In genomic region chr9:113935677-113936380, GRCh38 we compare ENCODE assay signal across 22 cellular contexts. TPM values are rescaled to one million over a fixed set of nuclear protein-coding genes. Genes with fewer than 3 reads are reported as not detected.
A peak's percentile ranks its signal among the peaks of the same experiment; 100 is the strongest.
DNase-seq lines count a peak whose midpoint lies in the region; ATAC-seq and TF ChIP-seq lines count a peak whose summit lies in the region.
"Had no signal": no experiment of that assay in that cellular context is flagged by ENCODE, and none has a peak within 500 bp of the region (broad histone marks: within the 10 kb centered on the region; RNA-seq: fewer than 3 reads in every experiment).

No MANE protein-coding gene starts in this region.

- CTCF ChIA-PET in activated naive CD4-positive, alpha-beta T cell treated with anti-CD3 and anti-CD28 coated beads for 36 hours (lab: Charles Lee): no interaction called here

- in situ Hi-C loops in transverse colon (cut with MboI; ENCODE audit: low pct_ligation_motif_present in 1 of 4, low pct_unique_long_range_greater_than_20kb in 1 of 4, low sequenced_read_pairs in 3 of 4): no loop called here

- H3K27me3 Mint-ChIP-seq in GM23338 (ENCODE audit: insufficient read depth, low read depth, poor library complexity) (peaks cover 2% of the 10 kb centered on the region), osteocyte (ENCODE audit: unreplicated experiment) (no peaks in the 10 kb centered on the region)
- no peaks in the 10 kb centered on the region for H3K27me3 Mint-ChIP-seq in activated naive CD4-positive, alpha-beta T cell treated with anti-CD3 and anti-CD28 coated beads for 36 hours (ENCODE audit: low read depth)
- H3K27me3 Mint-ChIP-seq: CD4-positive, CD25-positive, alpha-beta regulatory T cell had no signal

- H3K9me3 ChIP-seq in WERI-Rb-1 (ENCODE audit: severe bottlenecking) (no peaks in the 10 kb centered on the region), esophagus muscularis mucosa (no peaks in the 10 kb centered on the region), mucosa of descending colon (no peaks in the 10 kb centered on the region), transverse colon (no peaks in the 10 kb centered on the region)

- H3K4me1 ChIP-seq in GM23338 (ENCODE audit: insufficient read depth) (peaks cover 2% of the 10 kb centered on the region; the same call in 1 of the 2 replicates), esophagus muscularis mucosa (peaks cover 0 to 4% (median 0%) of the 10 kb centered on the region in 4 donors), mucosa of descending colon (ENCODE audit: low read depth) (no peaks in the 10 kb centered on the region), transverse colon (peaks cover 0 to 6% (median 0%) of the 10 kb centered on the region in 4 donors)

- no peak overlapping the region for H3K4me3 Mint-ChIP-seq in GM23338
- no peak overlapping the region for H3K4me3 Mint-ChIP-seq in osteocyte (ENCODE audit: unreplicated experiment)
- no peak overlapping the region for H3K4me3 Mint-ChIP-seq in activated naive CD4-positive, alpha-beta T cell treated with anti-CD3 and anti-CD28 coated beads for 36 hours
- H3K4me3 Mint-ChIP-seq: CD4-positive, CD25-positive, alpha-beta regulatory T cell had no signal

- H3K27ac Mint-ChIP-seq in GM23338 (no peak overlapping the region), osteocyte (ENCODE audit: unreplicated experiment) (no peak overlapping the region)
- no peak overlapping the region for H3K27ac Mint-ChIP-seq in activated naive CD4-positive, alpha-beta T cell treated with anti-CD3 and anti-CD28 coated beads for 36 hours
- H3K27ac Mint-ChIP-seq: CD4-positive, CD25-positive, alpha-beta regulatory T cell had no signal

- H3K36me3 ChIP-seq in GM23338 (ENCODE audit: insufficient read depth) (no peaks in the 10 kb centered on the region), WERI-Rb-1 (no peaks in the 10 kb centered on the region), esophagus muscularis mucosa (no peaks in the 10 kb centered on the region), mucosa of descending colon (ENCODE audit: low read depth) (no peaks in the 10 kb centered on the region), transverse colon (no peaks in the 10 kb centered on the region)

- TF ChIP-seq POLR2A in esophagus muscularis mucosa (IDR thresholded peaks at IDR 0.05; ENCODE audit: low read depth) (no peak), transverse colon (IDR thresholded peaks at IDR 0.05) (no peak)

- H3K27me3 ChIP-seq in GM23338 (ENCODE audit: insufficient read depth) (no peaks in the 10 kb centered on the region), WERI-Rb-1 (ENCODE audit: insufficient read depth, low read depth, severe bottlenecking) (peaks cover 78% of the 10 kb centered on the region), esophagus muscularis mucosa (no peaks in the 10 kb centered on the region), transverse colon (no peaks in the 10 kb centered on the region)

- no peak overlapping the region for H2AFZ ChIP-seq in GM23338

- intact Hi-C loops in esophagus muscularis mucosa (cut with DNase I) (no loop called here), mucosa of descending colon (cut with DNase I, micrococcal nuclease) (no loop called here), transverse colon (cut with DNase I; ENCODE audit: low total_unique reads) (no loop called here)
- intact Hi-C loops in activated naive CD4-positive, alpha-beta T cell treated with anti-CD3 and anti-CD28 coated beads for 36 hours (cut with micrococcal nuclease): no loop called here

- H3K27ac ChIP-seq in GM23338 (ENCODE audit: low read depth) (no peak overlapping the region), WERI-Rb-1 (no peak overlapping the region), esophagus muscularis mucosa (replicated peaks in 1 of 4) (no peak overlapping the region), transverse colon (no peak overlapping the region)

- H3K9me3 Mint-ChIP-seq in GM23338 (no peaks in the 10 kb centered on the region), osteocyte (ENCODE audit: unreplicated experiment) (peaks cover 2% of the 10 kb centered on the region)
- no peaks in the 10 kb centered on the region for H3K9me3 Mint-ChIP-seq in activated naive CD4-positive, alpha-beta T cell treated with anti-CD3 and anti-CD28 coated beads for 36 hours
- H3K9me3 Mint-ChIP-seq: CD4-positive, CD25-positive, alpha-beta regulatory T cell had no signal

- TF ChIP-seq EP300 in esophagus muscularis mucosa (IDR thresholded peaks at IDR 0.05) (no peak), transverse colon (IDR thresholded peaks at IDR 0.05; ENCODE audit: low read depth) (no peak)

- no peak for DNase-seq in GM23338 (ENCODE audit: low spot score)
- DNase-seq in WERI-Rb-1: peak; percentile 93
- DNase-seq in esophagus muscularis mucosa (ENCODE audit: extremely low spot score): peak; percentile 89
- peak; percentile 59 for DNase-seq in osteocyte (ENCODE audit: extremely low spot score, unreplicated experiment)
- no peak for DNase-seq in mucosa of descending colon
- DNase-seq in activated naive CD4-positive, alpha-beta T cell treated with anti-CD3 and anti-CD28 coated beads for 36 hours: no peak
- DNase-seq in transverse colon: no peak
- DNase-seq: CD4-positive, CD25-positive, alpha-beta regulatory T cell; COR-L47; DMS 273 treated with DMSO at 0.1 percent for 48 hours; DND-41; KG1; MV-4-11; NCI-H1417; NCI-H187; NCI-H2107; NCI-H226; NCI-H524; PC-3; RPMI8226; SIG-M5 had no signal

- peaks cover 21% of the 10 kb centered on the region for H4K20me1 ChIP-seq in GM23338 (replicated peaks; ENCODE audit: insufficient read depth)

- H3K4me1 Mint-ChIP-seq in GM23338 (peaks cover 14% of the 10 kb centered on the region), osteocyte (ENCODE audit: unreplicated experiment) (peaks cover 34% of the 10 kb centered on the region)
- no peaks in the 10 kb centered on the region for H3K4me1 Mint-ChIP-seq in activated naive CD4-positive, alpha-beta T cell treated with anti-CD3 and anti-CD28 coated beads for 36 hours (ENCODE audit: low read depth)
- H3K4me1 Mint-ChIP-seq: CD4-positive, CD25-positive, alpha-beta regulatory T cell had no signal

- WGBS in esophagus muscularis mucosa: 94% methylated on average over 7 of the region's 10 CpGs
- WGBS in transverse colon (ENCODE audit: low coverage in 1 of 2), 2 donors: 89 to 92% methylated on average over 7 to 10 of the region's 10 CpGs

- no peaks in the 10 kb centered on the region for H3F3A ChIP-seq in GM23338 (replicated peaks; ENCODE audit: low read depth)

- peaks cover 76% of the 10 kb centered on the region for H3K79me2 ChIP-seq in GM23338 (replicated peaks; ENCODE audit: insufficient read depth)

- H3K4me2 ChIP-seq in GM23338: no peak overlapping the region

- H3K36me3 Mint-ChIP-seq in GM23338 (ENCODE audit: low read depth): no peaks in the 10 kb centered on the region
- H3K36me3 Mint-ChIP-seq in osteocyte (ENCODE audit: unreplicated experiment): peaks cover 2% of the 10 kb centered on the region
- no peaks in the 10 kb centered on the region for H3K36me3 Mint-ChIP-seq in activated naive CD4-positive, alpha-beta T cell treated with anti-CD3 and anti-CD28 coated beads for 36 hours (ENCODE audit: low read depth)
- H3K36me3 Mint-ChIP-seq: CD4-positive, CD25-positive, alpha-beta regulatory T cell had no signal

- no peak overlapping the region for H3K4me3 ChIP-seq in GM23338
- H3K4me3 ChIP-seq in WERI-Rb-1 (ENCODE audit: low read depth, low read length): no peak overlapping the region
- H3K4me3 ChIP-seq in esophagus muscularis mucosa: no peak overlapping the region
- H3K4me3 ChIP-seq in mucosa of descending colon: no peak overlapping the region
- no peak overlapping the region for H3K4me3 ChIP-seq in transverse colon

- H3K9me2 ChIP-seq in GM23338 (ENCODE audit: insufficient read depth): peaks cover 7% of the 10 kb centered on the region; the same call in 1 of the 2 replicates

- ATAC-seq in GM23338 (peak; percentile 18; the same call in 2 of the 3 replicates), mucosa of descending colon (no peak), HG03135 (IDR thresholded peaks at IDR 0.05; ENCODE audit: unreplicated experiment) (no peak)
- ATAC-seq: PC-3 had no signal

- TF ChIP-seq CTCF in GM23338 (conservative IDR thresholded peaks at IDR 0.05; ENCODE audit: low read depth in 2 of 2) (no peak), WERI-Rb-1 (IDR thresholded peaks at IDR 0.05; ENCODE audit: low read depth, low read length) (no peak), esophagus muscularis mucosa (IDR thresholded peaks at IDR 0.05) (no peak), osteocyte (IDR thresholded peaks at IDR 0.05) (no peak), mucosa of descending colon (IDR thresholded peaks at IDR 0.05) (no peak), transverse colon (IDR thresholded peaks at IDR 0.05) (no peak)

TF ChIP-seq in GM23338, 12 proteins besides CTCF, POLR2A, EP300 and RAD21 (continues in another document):
- TF ChIP-seq CREB1 (CRISPR knock-in tag; IDR thresholded peaks at IDR 0.05; ENCODE audit: low read depth) (no peak), EZH2phosphoT487 (IDR thresholded peaks at IDR 0.05; ENCODE audit: unreplicated experiment) (no peak), JUNB (IDR thresholded peaks at IDR 0.05; ENCODE audit: unreplicated experiment) (no peak)

RNA-seq across cellular contexts. Expression of gene ZNF618, which starts 59.7 kb away (rescaled TPM):
- total RNA-seq in GM23338 (2014; rRNA removed; shearing (Covaris generic)): 19.6 and 22.1 TPM in 2 replicates
- 10.3 and 12.1 TPM in 2 replicates for polyA plus RNA-seq in GM23338 (2016; fragmentation: Nextera tagmentation; extraction: Ambion mirVana)
- total RNA-seq in esophagus muscularis mucosa (1 to 10 TPM; 1.2 to 4.5 (median 2.6) TPM), osteocyte (35.1 and 36.8 TPM in 2 replicates), mucosa of descending colon (1 to 10 TPM; 2.7 to 6.2 (median 3.7) TPM), transverse colon (1 to 10 TPM; 2.2 to 8.6 (median 4.0) TPM)
- under 1 TPM; 0.02 to 0.10 TPM for total RNA-seq in activated naive CD4-positive, alpha-beta T cell treated with anti-CD3 and anti-CD28 coated beads for 36 hours
- polyA plus RNA-seq: CD4-positive, CD25-positive, alpha-beta regulatory T cell had no signal

Comparison
In these comparisons a context has a peak if more than half of its experiments do, and no peak if none do; other contexts are left out.
1. DNase-seq: peak in WERI-Rb-1 (single experiment), esophagus muscularis mucosa (single experiment) and osteocyte (single experiment); none in GM23338 (single experiment), mucosa of descending colon (0 of 3), activated naive CD4-positive, alpha-beta T cell treated with anti-CD3 and anti-CD28 coated beads for 36 hours (single experiment) and transverse colon (single experiment).